In the genomic region with DNA sequence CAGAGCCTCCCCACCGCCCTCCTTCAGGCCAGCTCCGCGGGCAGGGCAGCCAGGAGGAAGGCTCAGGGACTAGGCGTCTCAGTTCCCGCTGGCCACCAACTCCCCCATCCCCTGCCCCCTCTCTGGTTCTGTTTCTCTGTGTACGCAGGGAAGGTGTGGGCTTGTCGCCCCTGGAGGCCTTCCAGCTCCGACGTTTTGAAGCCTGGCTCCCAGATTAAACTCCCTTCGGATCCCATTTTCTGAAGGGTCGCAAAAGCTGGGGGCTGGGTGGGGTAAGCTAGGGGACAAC, we compare ENCODE assay signal across 8 cellular contexts. TPM values are rescaled to one million over a fixed set of nuclear protein-coding genes. Genes with fewer than 3 reads are reported as not detected.
DNase-seq lines count a peak whose midpoint lies in the region; ATAC-seq and TF ChIP-seq lines count a peak whose summit lies in the region.

No MANE protein-coding gene starts in this region.

- H3K79me2 ChIP-seq in Loucy (ENCODE audit: insufficient read depth, low read length) = peaks cover 20% of the 10 kb centered on the region

- H3K27ac Mint-ChIP-seq in CD8-positive, alpha-beta T cell = peak overlapping the region; percentile 94

- peak overlapping the region; percentile 93 for H3K9ac ChIP-seq in Loucy (ENCODE audit: low read depth, low read length, poor library complexity, severe bottlenecking)

- H3K4me1 Mint-ChIP-seq in CD8-positive, alpha-beta T cell (ENCODE audit: low read depth) = peaks cover 35% of the 10 kb centered on the region

- peaks cover 9% of the 10 kb centered on the region for H3K36me3 Mint-ChIP-seq in CD8-positive, alpha-beta T cell

- DNase-seq in CD8-positive, alpha-beta T cell = peak in 1 of 7 experiments; percentile 15
- DNase-seq in aorta = peak in 1 of 2 donors; percentile 61
- no peak for DNase-seq in foreskin melanocyte
- no peak for DNase-seq in HCEC 1CT

- H3K4me3 Mint-ChIP-seq in CD8-positive, alpha-beta T cell = peak overlapping the region; percentile 95

- no peaks in the 10 kb centered on the region for H3K27me3 Mint-ChIP-seq in CD8-positive, alpha-beta T cell (ENCODE audit: low read depth)

- peak overlapping the region; percentile 61 for H3K4me3 ChIP-seq in CD8-positive, alpha-beta T cell (ENCODE audit: low read depth, low read length)
- peak overlapping the region; percentile 94 for H3K4me3 ChIP-seq in Loucy (ENCODE audit: low read length, poor library complexity, severe bottlenecking)
- H3K4me3 ChIP-seq in mesodermal cell (ENCODE audit: extremely low read depth, insufficient read depth, low read length, poor library complexity, severe bottlenecking) = peak overlapping the region; percentile 97
- peak overlapping the region; percentile 84 to 86 for H3K4me3 ChIP-seq in aorta (ENCODE audit: low read length in 2 of 2)

- no peak for TF ChIP-seq CTCF in CD8-positive, alpha-beta T cell (IDR thresholded peaks at IDR 0.05)
- 0 out of 2 replicates have a peak, but pooled peaks have one; percentile 5 for TF ChIP-seq CTCF in Loucy (conservative IDR thresholded peaks at IDR 0.05; ENCODE audit: low read length)

- H3K4me2 ChIP-seq in Loucy (ENCODE audit: low read depth, low read length, poor library complexity, severe bottlenecking) = peak overlapping the region; percentile 77

- ATAC-seq in CD8-positive, alpha-beta T cell = peak; percentile 21
- peak; percentile 15 for ATAC-seq in GM21526 (IDR thresholded peaks at IDR 0.05; ENCODE audit: low FRiP score, unreplicated experiment)
- ATAC-seq in aorta (ENCODE audit: low FRiP score) = peak; percentile 59

- intact Hi-C loops in CD8-positive, alpha-beta T cell (cut with DNase I, micrococcal nuclease) = loop anchor here (1.0 to 10.0 kb wide), 6 partner anchors 13 to 676 kb away; a partner anchor contains a TSS
- intact Hi-C loops in aorta (cut with DNase I) = loop anchor here (1.0 to 5.0 kb wide), 3 partner anchors 12 to 589 kb away; a partner anchor contains a TSS

- no peaks in the 10 kb centered on the region for H3K9me3 Mint-ChIP-seq in CD8-positive, alpha-beta T cell

- no peaks in the 10 kb centered on the region for H3K9me2 ChIP-seq in Loucy (replicated peaks; ENCODE audit: low read depth, low read length)

- H3K36me3 ChIP-seq in CD8-positive, alpha-beta T cell (ENCODE audit: insufficient read depth, low read length) = no peaks in the 10 kb centered on the region
- H3K36me3 ChIP-seq in Loucy (ENCODE audit: insufficient read depth, low read length) = no peaks in the 10 kb centered on the region
- peaks cover 9% of the 10 kb centered on the region for H3K36me3 ChIP-seq in mesodermal cell (ENCODE audit: control insufficient read depth, insufficient read depth, low read length)
- no peaks in the 10 kb centered on the region for H3K36me3 ChIP-seq in aorta (ENCODE audit: control insufficient read depth in 1 of 2, insufficient read depth in 2 of 2, low read length in 1 of 2)

- no peaks in the 10 kb centered on the region for H3K9me3 ChIP-seq in CD8-positive, alpha-beta T cell (ENCODE audit: low read length)
- H3K9me3 ChIP-seq in Loucy (ENCODE audit: insufficient read depth, low read depth, low read length) = no peaks in the 10 kb centered on the region
- H3K9me3 ChIP-seq in mesodermal cell (ENCODE audit: control insufficient read depth, low read length) = no peaks in the 10 kb centered on the region
- no peaks in the 10 kb centered on the region for H3K9me3 ChIP-seq in aorta (ENCODE audit: control insufficient read depth, low read length)

- H3K27me3 ChIP-seq in CD8-positive, alpha-beta T cell (ENCODE audit: insufficient read depth, low read length) = no peaks in the 10 kb centered on the region
- H3K27me3 ChIP-seq in Loucy (ENCODE audit: insufficient read depth, low read length, poor library complexity, severe bottlenecking) = no peaks in the 10 kb centered on the region
- no peaks in the 10 kb centered on the region for H3K27me3 ChIP-seq in aorta (ENCODE audit: control insufficient read depth in 1 of 2, insufficient read depth in 2 of 2, low read length in 1 of 2)

- H3K4me1 ChIP-seq in CD8-positive, alpha-beta T cell (ENCODE audit: insufficient read depth, low read length) = peaks cover 26% of the 10 kb centered on the region
- H3K4me1 ChIP-seq in Loucy (ENCODE audit: insufficient read depth, low read length, poor library complexity, severe bottlenecking) (peaks cover 28% of the 10 kb centered on the region), mesodermal cell (ENCODE audit: control insufficient read depth, insufficient read depth, low read length, poor library complexity, severe bottlenecking) (peaks cover 20% of the 10 kb centered on the region), aorta (ENCODE audit: control insufficient read depth in 1 of 2, insufficient read depth in 2 of 2, low read length in 2 of 2) (no peaks in the 10 kb centered on the region)

- 0 out of 2 replicates have a peak, but pooled peaks cover 2% of the 10 kb centered on the region for H3F3A ChIP-seq in Loucy (ENCODE audit: low read depth)

- WGBS in mesodermal cell (ENCODE audit: insufficient coverage in 2 of 2), 2 experiments = 0% methylated on average over 3 to 4 of the region's 11 CpGs
- 0 to 2% methylated on average over 11 of the region's 11 CpGs for WGBS in aorta, 2 donors

- H3K27ac ChIP-seq in CD8-positive, alpha-beta T cell (ENCODE audit: low read depth, low read length) = peak overlapping the region; percentile 60
- peak overlapping the region; percentile 60 for H3K27ac ChIP-seq in cingulate gyrus (ENCODE audit: low read depth, low read length)
- H3K27ac ChIP-seq in mesodermal cell (ENCODE audit: low read depth, low read length, severe bottlenecking) = peak overlapping the region; percentile 66
- H3K27ac ChIP-seq in aorta (ENCODE audit: low read depth in 1 of 2, low read length in 2 of 2) = peak overlapping the region in 1 of 2 donors; percentile 20

- CTCF ChIA-PET in CD8-positive, alpha-beta T cell (lab: Charles Lee) = interaction anchor here (1.2 to 5.3 kb wide), 3 partner anchors 10 to 107 kb away, joined by 3 to 25 read pairs (median 5); no protein-coding TSS in a partner anchor

- H4K20me1 ChIP-seq in Loucy (ENCODE audit: insufficient read depth, low read length, poor library complexity, severe bottlenecking) = no peaks in the 10 kb centered on the region

- H2AFZ ChIP-seq in Loucy (ENCODE audit: low read length) = peak overlapping the region; percentile 90

- POLR2A ChIA-PET in CD8-positive, alpha-beta T cell (lab: Charles Lee) = interaction anchor here (6.5 kb wide), 1 partner anchor 13 kb away, joined by 87 read pairs; a partner anchor contains a TSS

RNA-seq across cellular contexts. Expression of a gene that starts 0.3 kb away (rescaled TPM):
- 10 to 100 TPM; 12.6 to 13.2 TPM for total RNA-seq in CD8-positive, alpha-beta T cell
- polyA plus RNA-seq in mesodermal cell (2013, experiment 1 of 2) = 123 TPM
- 103 TPM for polyA plus RNA-seq in mesodermal cell (2013, experiment 2 of 2)
- total RNA-seq in aorta = 10 to 100 TPM; 61.7 to 64.7 TPM
- polyA plus RNA-seq in aorta = 100 to 1,000 TPM; 168 to 210 TPM

RNA-seq across cellular contexts. Expression of a gene that starts 13.7 kb away (rescaled TPM):
- 10 to 100 TPM; 89.1 to 91.1 TPM for total RNA-seq in CD8-positive, alpha-beta T cell
- polyA plus RNA-seq in mesodermal cell (2013, experiment 1 of 2) = 88.3 TPM
- polyA plus RNA-seq in mesodermal cell (2013, experiment 2 of 2) = 84.1 TPM
- 100 to 1,000 TPM; 120 to 140 TPM for total RNA-seq in aorta
- polyA plus RNA-seq in aorta = 10 to 100 TPM; 18.7 to 19.0 TPM

Comparison
In these comparisons a context has a peak if more than half of its experiments do, and no peak if none do; other contexts are left out.
1. RNA of a gene that starts 0.3 kb away (total RNA-seq): 61.7 to 64.7 TPM in aorta; 12.6 to 13.2 TPM in CD8-positive, alpha-beta T cell; every median in the first group is over 4 times any median in the second.
2. Peak in every context shown above with its lines, with median percentiles within 50 percentile points of each other: ATAC-seq and H3K4me3 ChIP-seq.